ENCODE assay signal across 2 cellular contexts in the genomic region with DNA sequence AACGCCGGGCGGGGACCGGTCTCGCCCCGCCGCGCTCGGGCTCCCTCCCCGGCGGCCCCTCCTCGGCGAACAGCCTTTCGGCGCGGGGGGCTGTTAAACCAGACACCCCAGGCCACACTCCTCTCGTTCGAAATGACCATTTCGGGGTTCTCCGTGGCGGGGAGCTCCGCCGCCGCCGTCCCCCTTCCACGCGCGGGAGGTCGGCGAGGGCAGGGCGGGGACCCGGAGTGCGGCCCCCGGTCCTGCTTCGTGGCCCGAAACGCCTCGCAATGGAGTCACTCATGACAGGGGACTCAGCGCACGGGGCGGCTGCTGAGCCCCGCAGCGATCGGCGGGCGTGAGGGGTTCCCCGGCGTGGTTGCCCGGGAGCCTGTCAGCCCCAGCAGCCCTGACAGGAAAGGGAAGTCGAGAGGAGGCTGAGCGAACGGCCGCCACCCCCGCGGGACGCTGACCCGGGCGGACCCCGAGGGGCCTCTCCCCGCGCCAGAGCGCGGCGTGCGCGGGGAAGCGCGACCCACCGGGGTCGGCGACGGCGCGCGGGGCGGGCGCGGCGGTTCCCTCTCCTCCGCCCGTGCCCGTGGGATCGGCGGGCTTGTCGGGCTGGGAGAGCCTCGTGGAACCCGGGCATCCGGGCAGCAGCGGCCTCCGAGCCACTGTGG.
TF ChIP-seq lines count a peak whose summit lies in the region.

No MANE protein-coding gene starts in this region.

TF ChIP-seq in SK-N-SH, 30 proteins besides CTCF, POLR2A, EP300 and RAD21:
- no peak for TF ChIP-seq TEAD4 (IDR thresholded peaks at IDR 0.05; ENCODE audit: borderline replicate concordance, insufficient read depth)
- TF ChIP-seq FOXJ3 (CRISPR knock-in tag; IDR thresholded peaks at IDR 0.05) = no peak
- TF ChIP-seq CHD2 (IDR thresholded peaks at IDR 0.05; ENCODE audit: low read length, partially characterized antibody) = no peak
- no peak for TF ChIP-seq TAF1 (IDR thresholded peaks at IDR 0.05; ENCODE audit: borderline replicate concordance, low read depth, low read length)

TF ChIP-seq in K562, 482 proteins besides CTCF, POLR2A, EP300 and RAD21 (continues in another document):
- TF ChIP-seq PRPF4 (IDR thresholded peaks at IDR 0.05; ENCODE audit: insufficient read depth, low read depth, low read length, poor library complexity, severe bottlenecking) (peak; percentile 42), NR4A1 (CRISPR knock-in tag; IDR thresholded peaks at IDR 0.05) (peak; percentile 96; the same call in 1 of the 2 replicates), NR4A1 (tag; IDR thresholded peaks at IDR 0.05) (peak; percentile 96), SAFB2 (IDR thresholded peaks at IDR 0.05; ENCODE audit: borderline replicate concordance, low read depth, low read length, severe bottlenecking) (no peak), ZNF134 (CRISPR knock-in tag; conservative IDR thresholded peaks at IDR 0.05) (peak; percentile 27; the same call in 1 of the 2 replicates), CHD1 (IDR thresholded peaks at IDR 0.05; ENCODE audit: low read length) (peak; percentile 44), ZNF644 (tag; IDR thresholded peaks at IDR 0.05; ENCODE audit: low read depth) (no peak; the same call in 1 of the 2 replicates), ZNF165 (CRISPR knock-in tag; IDR thresholded peaks at IDR 0.05; ENCODE audit: borderline replicate concordance) (peak; percentile 76; the same call in 1 of the 2 replicates), NR2C2 (CRISPR knock-in tag; IDR thresholded peaks at IDR 0.05) (peak; percentile 52; the same call in 1 of the 2 replicates), NR2C2 (tag; IDR thresholded peaks at IDR 0.05) (peak; percentile 54; the same call in 1 of the 2 replicates), C11orf30 (IDR thresholded peaks at IDR 0.05; ENCODE audit: low read depth) (no peak), CXXC5 (CRISPR knock-in tag; IDR thresholded peaks at IDR 0.05) (no peak; the same call in 1 of the 2 replicates), SUPT5H (IDR thresholded peaks at IDR 0.05) (0 out of 2 replicates have a peak, but pooled peaks have one; percentile 24), ZKSCAN8 (CRISPR knock-in tag; IDR thresholded peaks at IDR 0.05) (peak; percentile 71; the same call in 1 of the 2 replicates), DMBX1 (CRISPR knock-in tag; IDR thresholded peaks at IDR 0.05; ENCODE audit: borderline replicate concordance) (peak; percentile 84), KLF13 (tag; IDR thresholded peaks at IDR 0.05; ENCODE audit: borderline replicate concordance, low read depth) (peak; percentile 82), PURB (CRISPR knock-in tag; IDR thresholded peaks at IDR 0.05; ENCODE audit: low read depth) (no peak), TCFL5 (CRISPR knock-in tag; conservative IDR thresholded peaks at IDR 0.05) (0 out of 2 replicates have a peak, but pooled peaks have one; percentile 47), JUND (IDR thresholded peaks at IDR 0.05; ENCODE audit: borderline replicate concordance, low read depth, low read length) (no peak), JUND (tag; IDR thresholded peaks at IDR 0.05; ENCODE audit: borderline replicate concordance, low read depth, low read length) (no peak), ZNF311 (CRISPR knock-in tag; IDR thresholded peaks at IDR 0.05) (peak; percentile 88), ZNF561 (CRISPR knock-in tag; conservative IDR thresholded peaks at IDR 0.05) (peak; percentile 77; the same call in 1 of the 2 replicates), FIP1L1 (IDR thresholded peaks at IDR 0.05; ENCODE audit: low read depth, low read length, poor library complexity, severe bottlenecking) (no peak), POLR2G (IDR thresholded peaks at IDR 0.05; ENCODE audit: low read depth, low read length) (peak; percentile 80), RBM22 (IDR thresholded peaks at IDR 0.05; ENCODE audit: low read depth, low read length, poor library complexity, severe bottlenecking) (peak; percentile 32), ZNF445 (CRISPR knock-in tag; IDR thresholded peaks at IDR 0.05; ENCODE audit: low read depth) (0 out of 2 replicates have a peak, but pooled peaks have one; percentile 48)
- TF ChIP-seq, protein P1, sequence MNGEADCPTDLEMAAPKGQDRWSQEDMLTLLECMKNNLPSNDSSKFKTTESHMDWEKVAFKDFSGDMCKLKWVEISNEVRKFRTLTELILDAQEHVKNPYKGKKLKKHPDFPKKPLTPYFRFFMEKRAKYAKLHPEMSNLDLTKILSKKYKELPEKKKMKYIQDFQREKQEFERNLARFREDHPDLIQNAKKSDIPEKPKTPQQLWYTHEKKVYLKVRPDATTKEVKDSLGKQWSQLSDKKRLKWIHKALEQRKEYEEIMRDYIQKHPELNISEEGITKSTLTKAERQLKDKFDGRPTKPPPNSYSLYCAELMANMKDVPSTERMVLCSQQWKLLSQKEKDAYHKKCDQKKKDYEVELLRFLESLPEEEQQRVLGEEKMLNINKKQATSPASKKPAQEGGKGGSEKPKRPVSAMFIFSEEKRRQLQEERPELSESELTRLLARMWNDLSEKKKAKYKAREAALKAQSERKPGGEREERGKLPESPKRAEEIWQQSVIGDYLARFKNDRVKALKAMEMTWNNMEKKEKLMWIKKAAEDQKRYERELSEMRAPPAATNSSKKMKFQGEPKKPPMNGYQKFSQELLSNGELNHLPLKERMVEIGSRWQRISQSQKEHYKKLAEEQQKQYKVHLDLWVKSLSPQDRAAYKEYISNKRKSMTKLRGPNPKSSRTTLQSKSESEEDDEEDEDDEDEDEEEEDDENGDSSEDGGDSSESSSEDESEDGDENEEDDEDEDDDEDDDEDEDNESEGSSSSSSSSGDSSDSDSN (IDR thresholded peaks at IDR 0.05; ENCODE audit: borderline replicate concordance in 1 of 2, low read depth in 2 of 2, low read length in 2 of 2) = no peak
- TF ChIP-seq, protein P2, sequence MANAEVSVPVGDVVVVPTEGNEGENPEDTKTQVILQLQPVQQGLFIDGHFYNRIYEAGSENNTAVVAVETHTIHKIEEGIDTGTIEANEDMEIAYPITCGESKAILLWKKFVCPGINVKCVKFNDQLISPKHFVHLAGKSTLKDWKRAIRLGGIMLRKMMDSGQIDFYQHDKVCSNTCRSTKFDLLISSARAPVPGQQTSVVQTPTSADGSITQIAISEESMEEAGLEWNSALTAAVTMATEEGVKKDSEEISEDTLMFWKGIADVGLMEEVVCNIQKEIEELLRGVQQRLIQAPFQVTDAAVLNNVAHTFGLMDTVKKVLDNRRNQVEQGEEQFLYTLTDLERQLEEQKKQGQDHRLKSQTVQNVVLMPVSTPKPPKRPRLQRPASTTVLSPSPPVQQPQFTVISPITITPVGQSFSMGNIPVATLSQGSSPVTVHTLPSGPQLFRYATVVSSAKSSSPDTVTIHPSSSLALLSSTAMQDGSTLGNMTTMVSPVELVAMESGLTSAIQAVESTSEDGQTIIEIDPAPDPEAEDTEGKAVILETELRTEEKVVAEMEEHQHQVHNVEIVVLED (CRISPR knock-in tag; IDR thresholded peaks at IDR 0.05) = peak; percentile 31; the same call in 1 of the 2 replicates
- TF ChIP-seq, protein P3, sequence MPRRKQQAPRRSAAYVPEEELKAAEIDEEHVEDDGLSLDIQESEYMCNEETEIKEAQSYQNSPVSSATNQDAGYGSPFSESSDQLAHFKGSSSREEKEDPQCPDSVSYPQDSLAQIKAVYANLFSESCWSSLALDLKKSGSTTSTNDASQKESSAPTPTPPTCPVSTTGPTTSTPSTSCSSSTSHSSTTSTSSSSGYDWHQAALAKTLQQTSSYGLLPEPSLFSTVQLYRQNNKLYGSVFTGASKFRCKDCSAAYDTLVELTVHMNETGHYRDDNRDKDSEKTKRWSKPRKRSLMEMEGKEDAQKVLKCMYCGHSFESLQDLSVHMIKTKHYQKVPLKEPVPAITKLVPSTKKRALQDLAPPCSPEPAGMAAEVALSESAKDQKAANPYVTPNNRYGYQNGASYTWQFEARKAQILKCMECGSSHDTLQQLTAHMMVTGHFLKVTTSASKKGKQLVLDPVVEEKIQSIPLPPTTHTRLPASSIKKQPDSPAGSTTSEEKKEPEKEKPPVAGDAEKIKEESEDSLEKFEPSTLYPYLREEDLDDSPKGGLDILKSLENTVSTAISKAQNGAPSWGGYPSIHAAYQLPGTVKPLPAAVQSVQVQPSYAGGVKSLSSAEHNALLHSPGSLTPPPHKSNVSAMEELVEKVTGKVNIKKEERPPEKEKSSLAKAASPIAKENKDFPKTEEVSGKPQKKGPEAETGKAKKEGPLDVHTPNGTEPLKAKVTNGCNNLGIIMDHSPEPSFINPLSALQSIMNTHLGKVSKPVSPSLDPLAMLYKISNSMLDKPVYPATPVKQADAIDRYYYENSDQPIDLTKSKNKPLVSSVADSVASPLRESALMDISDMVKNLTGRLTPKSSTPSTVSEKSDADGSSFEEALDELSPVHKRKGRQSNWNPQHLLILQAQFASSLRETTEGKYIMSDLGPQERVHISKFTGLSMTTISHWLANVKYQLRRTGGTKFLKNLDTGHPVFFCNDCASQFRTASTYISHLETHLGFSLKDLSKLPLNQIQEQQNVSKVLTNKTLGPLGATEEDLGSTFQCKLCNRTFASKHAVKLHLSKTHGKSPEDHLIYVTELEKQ (CRISPR knock-in tag; IDR thresholded peaks at IDR 0.05) = peak; percentile 75; the same call in 1 of the 2 replicates
- TF ChIP-seq, protein P4, sequence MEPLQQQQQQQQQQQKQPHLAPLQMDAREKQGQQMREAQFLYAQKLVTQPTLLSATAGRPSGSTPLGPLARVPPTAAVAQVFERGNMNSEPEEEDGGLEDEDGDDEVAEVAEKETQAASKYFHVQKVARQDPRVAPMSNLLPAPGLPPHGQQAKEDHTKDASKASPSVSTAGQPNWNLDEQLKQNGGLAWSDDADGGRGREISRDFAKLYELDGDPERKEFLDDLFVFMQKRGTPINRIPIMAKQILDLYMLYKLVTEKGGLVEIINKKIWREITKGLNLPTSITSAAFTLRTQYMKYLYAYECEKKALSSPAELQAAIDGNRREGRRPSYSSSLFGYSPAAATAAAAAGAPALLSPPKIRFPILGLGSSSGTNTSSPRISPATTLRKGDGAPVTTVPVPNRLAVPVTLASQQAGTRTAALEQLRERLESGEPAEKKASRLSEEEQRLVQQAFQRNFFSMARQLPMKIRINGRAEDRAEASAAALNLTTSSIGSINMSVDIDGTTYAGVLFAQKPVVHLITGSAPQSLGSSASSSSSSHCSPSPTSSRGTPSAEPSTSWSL (CRISPR knock-in tag; IDR thresholded peaks at IDR 0.05; ENCODE audit: borderline replicate concordance) = 0 out of 2 replicates have a peak, but pooled peaks have one; percentile 40
- TF ChIP-seq, protein P5, sequence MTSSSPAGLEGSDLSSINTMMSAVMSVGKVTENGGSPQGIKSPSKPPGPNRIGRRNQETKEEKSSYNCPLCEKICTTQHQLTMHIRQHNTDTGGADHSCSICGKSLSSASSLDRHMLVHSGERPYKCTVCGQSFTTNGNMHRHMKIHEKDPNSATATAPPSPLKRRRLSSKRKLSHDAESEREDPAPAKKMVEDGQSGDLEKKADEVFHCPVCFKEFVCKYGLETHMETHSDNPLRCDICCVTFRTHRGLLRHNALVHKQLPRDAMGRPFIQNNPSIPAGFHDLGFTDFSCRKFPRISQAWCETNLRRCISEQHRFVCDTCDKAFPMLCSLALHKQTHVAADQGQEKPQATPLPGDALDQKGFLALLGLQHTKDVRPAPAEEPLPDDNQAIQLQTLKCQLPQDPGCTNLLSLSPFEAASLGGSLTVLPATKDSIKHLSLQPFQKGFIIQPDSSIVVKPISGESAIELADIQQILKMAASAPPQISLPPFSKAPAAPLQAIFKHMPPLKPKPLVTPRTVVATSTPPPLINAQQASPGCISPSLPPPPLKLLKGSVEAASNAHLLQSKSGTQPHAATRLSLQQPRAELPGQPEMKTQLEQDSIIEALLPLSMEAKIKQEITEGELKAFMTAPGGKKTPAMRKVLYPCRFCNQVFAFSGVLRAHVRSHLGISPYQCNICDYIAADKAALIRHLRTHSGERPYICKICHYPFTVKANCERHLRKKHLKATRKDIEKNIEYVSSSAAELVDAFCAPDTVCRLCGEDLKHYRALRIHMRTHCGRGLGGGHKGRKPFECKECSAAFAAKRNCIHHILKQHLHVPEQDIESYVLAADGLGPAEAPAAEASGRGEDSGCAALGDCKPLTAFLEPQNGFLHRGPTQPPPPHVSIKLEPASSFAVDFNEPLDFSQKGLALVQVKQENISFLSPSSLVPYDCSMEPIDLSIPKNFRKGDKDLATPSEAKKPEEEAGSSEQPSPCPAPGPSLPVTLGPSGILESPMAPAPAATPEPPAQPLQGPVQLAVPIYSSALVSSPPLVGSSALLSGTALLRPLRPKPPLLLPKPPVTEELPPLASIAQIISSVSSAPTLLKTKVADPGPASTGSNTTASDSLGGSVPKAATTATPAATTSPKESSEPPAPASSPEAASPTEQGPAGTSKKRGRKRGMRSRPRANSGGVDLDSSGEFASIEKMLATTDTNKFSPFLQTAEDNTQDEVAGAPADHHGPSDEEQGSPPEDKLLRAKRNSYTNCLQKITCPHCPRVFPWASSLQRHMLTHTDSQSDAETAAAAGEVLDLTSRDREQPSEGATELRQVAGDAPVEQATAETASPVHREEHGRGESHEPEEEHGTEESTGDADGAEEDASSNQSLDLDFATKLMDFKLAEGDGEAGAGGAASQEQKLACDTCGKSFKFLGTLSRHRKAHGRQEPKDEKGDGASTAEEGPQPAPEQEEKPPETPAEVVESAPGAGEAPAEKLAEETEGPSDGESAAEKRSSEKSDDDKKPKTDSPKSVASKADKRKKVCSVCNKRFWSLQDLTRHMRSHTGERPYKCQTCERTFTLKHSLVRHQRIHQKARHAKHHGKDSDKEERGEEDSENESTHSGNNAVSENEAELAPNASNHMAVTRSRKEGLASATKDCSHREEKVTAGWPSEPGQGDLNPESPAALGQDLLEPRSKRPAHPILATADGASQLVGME (CRISPR knock-in tag; IDR thresholded peaks at IDR 0.05) = peak; percentile 91; the same call in 1 of the 2 replicates
- TF ChIP-seq, protein P6, sequence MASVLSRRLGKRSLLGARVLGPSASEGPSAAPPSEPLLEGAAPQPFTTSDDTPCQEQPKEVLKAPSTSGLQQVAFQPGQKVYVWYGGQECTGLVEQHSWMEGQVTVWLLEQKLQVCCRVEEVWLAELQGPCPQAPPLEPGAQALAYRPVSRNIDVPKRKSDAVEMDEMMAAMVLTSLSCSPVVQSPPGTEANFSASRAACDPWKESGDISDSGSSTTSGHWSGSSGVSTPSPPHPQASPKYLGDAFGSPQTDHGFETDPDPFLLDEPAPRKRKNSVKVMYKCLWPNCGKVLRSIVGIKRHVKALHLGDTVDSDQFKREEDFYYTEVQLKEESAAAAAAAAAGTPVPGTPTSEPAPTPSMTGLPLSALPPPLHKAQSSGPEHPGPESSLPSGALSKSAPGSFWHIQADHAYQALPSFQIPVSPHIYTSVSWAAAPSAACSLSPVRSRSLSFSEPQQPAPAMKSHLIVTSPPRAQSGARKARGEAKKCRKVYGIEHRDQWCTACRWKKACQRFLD (CRISPR knock-in tag; IDR thresholded peaks at IDR 0.05) = peak; percentile 93
- TF ChIP-seq, protein P7, sequence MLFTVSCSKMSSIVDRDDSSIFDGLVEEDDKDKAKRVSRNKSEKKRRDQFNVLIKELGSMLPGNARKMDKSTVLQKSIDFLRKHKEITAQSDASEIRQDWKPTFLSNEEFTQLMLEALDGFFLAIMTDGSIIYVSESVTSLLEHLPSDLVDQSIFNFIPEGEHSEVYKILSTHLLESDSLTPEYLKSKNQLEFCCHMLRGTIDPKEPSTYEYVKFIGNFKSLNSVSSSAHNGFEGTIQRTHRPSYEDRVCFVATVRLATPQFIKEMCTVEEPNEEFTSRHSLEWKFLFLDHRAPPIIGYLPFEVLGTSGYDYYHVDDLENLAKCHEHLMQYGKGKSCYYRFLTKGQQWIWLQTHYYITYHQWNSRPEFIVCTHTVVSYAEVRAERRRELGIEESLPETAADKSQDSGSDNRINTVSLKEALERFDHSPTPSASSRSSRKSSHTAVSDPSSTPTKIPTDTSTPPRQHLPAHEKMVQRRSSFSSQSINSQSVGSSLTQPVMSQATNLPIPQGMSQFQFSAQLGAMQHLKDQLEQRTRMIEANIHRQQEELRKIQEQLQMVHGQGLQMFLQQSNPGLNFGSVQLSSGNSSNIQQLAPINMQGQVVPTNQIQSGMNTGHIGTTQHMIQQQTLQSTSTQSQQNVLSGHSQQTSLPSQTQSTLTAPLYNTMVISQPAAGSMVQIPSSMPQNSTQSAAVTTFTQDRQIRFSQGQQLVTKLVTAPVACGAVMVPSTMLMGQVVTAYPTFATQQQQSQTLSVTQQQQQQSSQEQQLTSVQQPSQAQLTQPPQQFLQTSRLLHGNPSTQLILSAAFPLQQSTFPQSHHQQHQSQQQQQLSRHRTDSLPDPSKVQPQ (CRISPR knock-in tag; IDR thresholded peaks at IDR 0.05; ENCODE audit: borderline replicate concordance) = peak; percentile 23; the same call in 1 of the 2 replicates
